ENCODE assay signal across 1 cellular context in the genomic region with DNA sequence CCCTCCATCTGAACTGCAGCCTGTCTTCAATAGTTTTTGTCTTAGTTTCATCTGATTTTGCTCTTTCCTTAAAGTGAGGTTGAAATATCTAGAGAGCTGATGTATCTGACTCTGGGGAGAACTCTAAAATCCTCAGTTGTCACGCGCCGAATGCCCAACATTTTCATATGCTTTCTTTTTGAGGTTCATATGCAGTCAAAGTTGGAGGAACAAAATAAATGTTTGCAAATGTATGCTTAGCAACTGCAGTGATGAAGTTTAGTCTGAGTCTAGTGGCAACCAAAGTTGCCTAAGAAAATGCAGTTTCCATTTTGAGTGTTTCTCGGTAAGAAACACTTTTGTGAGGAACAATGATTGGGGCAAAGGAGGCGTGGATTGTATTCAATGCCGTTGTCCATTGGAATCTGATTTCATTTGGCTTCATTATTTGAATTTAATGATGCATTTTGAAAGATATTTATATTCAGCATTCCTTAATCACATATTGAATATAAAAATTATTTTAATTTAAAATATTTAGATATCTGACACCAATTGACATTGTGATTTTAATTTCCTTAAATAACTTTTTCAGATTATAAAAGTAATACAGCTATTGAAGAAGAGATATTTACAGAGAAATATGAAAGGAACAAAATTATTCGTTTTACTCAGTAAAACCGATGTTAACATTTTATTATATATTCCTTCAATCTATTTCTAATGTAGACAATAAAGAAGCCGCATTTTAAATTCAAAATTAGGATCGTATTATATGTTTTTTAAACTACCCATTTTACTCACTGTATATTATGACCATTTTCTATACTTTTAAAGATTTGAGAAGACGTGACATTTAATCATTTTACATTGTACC.
TF ChIP-seq lines count a peak whose summit lies in the region.

No MANE protein-coding gene starts in this region.

TF ChIP-seq in GM23338, 12 proteins besides CTCF, POLR2A, EP300 and RAD21:
- TF ChIP-seq, protein P1, sequence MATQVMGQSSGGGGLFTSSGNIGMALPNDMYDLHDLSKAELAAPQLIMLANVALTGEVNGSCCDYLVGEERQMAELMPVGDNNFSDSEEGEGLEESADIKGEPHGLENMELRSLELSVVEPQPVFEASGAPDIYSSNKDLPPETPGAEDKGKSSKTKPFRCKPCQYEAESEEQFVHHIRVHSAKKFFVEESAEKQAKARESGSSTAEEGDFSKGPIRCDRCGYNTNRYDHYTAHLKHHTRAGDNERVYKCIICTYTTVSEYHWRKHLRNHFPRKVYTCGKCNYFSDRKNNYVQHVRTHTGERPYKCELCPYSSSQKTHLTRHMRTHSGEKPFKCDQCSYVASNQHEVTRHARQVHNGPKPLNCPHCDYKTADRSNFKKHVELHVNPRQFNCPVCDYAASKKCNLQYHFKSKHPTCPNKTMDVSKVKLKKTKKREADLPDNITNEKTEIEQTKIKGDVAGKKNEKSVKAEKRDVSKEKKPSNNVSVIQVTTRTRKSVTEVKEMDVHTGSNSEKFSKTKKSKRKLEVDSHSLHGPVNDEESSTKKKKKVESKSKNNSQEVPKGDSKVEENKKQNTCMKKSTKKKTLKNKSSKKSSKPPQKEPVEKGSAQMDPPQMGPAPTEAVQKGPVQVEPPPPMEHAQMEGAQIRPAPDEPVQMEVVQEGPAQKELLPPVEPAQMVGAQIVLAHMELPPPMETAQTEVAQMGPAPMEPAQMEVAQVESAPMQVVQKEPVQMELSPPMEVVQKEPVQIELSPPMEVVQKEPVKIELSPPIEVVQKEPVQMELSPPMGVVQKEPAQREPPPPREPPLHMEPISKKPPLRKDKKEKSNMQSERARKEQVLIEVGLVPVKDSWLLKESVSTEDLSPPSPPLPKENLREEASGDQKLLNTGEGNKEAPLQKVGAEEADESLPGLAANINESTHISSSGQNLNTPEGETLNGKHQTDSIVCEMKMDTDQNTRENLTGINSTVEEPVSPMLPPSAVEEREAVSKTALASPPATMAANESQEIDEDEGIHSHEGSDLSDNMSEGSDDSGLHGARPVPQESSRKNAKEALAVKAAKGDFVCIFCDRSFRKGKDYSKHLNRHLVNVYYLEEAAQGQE (IDR thresholded peaks at IDR 0.05; ENCODE audit: unreplicated experiment): no peak
- TF ChIP-seq STAT1 (IDR thresholded peaks at IDR 0.05; ENCODE audit: unreplicated experiment): no peak
